In genomic region chr11:72642815-72643511, GRCh38 we compare ENCODE assay signal across 1 cellular context.
TF ChIP-seq lines count a peak whose summit lies in the region.

No MANE protein-coding gene starts in this region.

TF ChIP-seq in WTC11, 78 proteins besides CTCF, POLR2A, EP300 and RAD21 (continued from another document):
- TF ChIP-seq PRDM15 (CRISPR knock-in tag; IDR thresholded peaks at IDR 0.05) (no peak), JUN (CRISPR knock-in tag; IDR thresholded peaks at IDR 0.05) (no peak), JAZF1 (CRISPR knock-in tag; IDR thresholded peaks at IDR 0.05) (no peak), FOXP1 (CRISPR knock-in tag; IDR thresholded peaks at IDR 0.05; ENCODE audit: borderline replicate concordance) (no peak)
TF ChIP-seq in WTC11: peak in this region for 11.
